ENCODE assay signal across 11 cellular contexts in the genomic region with DNA sequence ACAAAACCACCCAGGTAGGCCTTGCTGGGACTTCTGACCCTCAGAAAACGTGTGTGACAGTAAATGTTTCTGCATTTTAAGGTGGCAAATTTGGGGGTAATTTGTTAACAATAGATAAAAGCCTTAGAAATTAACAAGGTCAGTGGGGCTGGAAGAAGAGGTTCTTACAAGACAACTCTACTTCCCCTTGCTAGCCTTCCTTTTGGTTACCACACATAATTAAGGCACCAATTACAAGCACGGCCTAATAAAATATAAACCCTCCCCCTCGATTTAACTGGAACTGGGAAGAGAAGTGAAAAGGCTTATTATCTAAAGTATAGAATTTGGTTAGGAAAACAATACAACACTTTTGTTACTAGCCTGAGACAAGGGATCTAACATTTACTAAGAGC. TPM values are rescaled to one million over a fixed set of nuclear protein-coding genes. Genes with fewer than 3 reads are reported as not detected.
DNase-seq lines count a peak whose midpoint lies in the region; ATAC-seq and TF ChIP-seq lines count a peak whose summit lies in the region.
"Had no signal": no experiment of that assay in that cellular context is flagged by ENCODE, and none has a peak within 500 bp of the region (broad histone marks: within the 10 kb centered on the region; RNA-seq: fewer than 3 reads in every experiment).

No MANE protein-coding gene starts in this region.

- H3K27ac Mint-ChIP-seq in glutamatergic neuron (ENCODE audit: unreplicated experiment): peak overlapping the region; percentile 84

- ATAC-seq in DND-41 (ENCODE audit: insufficient read depth, low read depth) (peak; percentile 3; the same call in 2 of the 3 replicates), GM21576 (IDR thresholded peaks at IDR 0.05; ENCODE audit: unreplicated experiment) (peak; percentile 11), HG03159 (IDR thresholded peaks at IDR 0.05; ENCODE audit: unreplicated experiment) (no peak), GM21390 (IDR thresholded peaks at IDR 0.05; ENCODE audit: unreplicated experiment) (no peak)

- peaks cover 39% of the 10 kb centered on the region for H3K4me1 Mint-ChIP-seq in glutamatergic neuron (ENCODE audit: low read depth, unreplicated experiment)

- H4K20me1 ChIP-seq in DND-41 (ENCODE audit: insufficient read depth, low read length) (peaks cover 9% of the 10 kb centered on the region; the same call in 1 of the 2 replicates), OCI-LY1 (ENCODE audit: insufficient read depth, low read length) (no peaks in the 10 kb centered on the region)

- no peaks in the 10 kb centered on the region for H3K36me3 Mint-ChIP-seq in glutamatergic neuron (ENCODE audit: unreplicated experiment)

- H3K9me3 ChIP-seq in DND-41 (ENCODE audit: insufficient read depth, low read length, severe bottlenecking): no peaks in the 10 kb centered on the region
- peaks cover 8% of the 10 kb centered on the region for H3K9me3 ChIP-seq in OCI-LY1 (ENCODE audit: low read length)
- H3K9me3 ChIP-seq: pancreas had no signal

- H3K9me2 ChIP-seq in OCI-LY1 (ENCODE audit: low read depth, low read length): no peaks in the 10 kb centered on the region

- no peaks in the 10 kb centered on the region for H3K27me3 Mint-ChIP-seq in glutamatergic neuron (ENCODE audit: unreplicated experiment)

- peak overlapping the region; percentile 97 for H3K27ac ChIP-seq in DND-41 (ENCODE audit: low read length)
- H3K27ac ChIP-seq in OCI-LY1 (ENCODE audit: low read depth, low read length, poor library complexity, severe bottlenecking): peak overlapping the region; percentile 89
- H3K27ac ChIP-seq: pancreas had no signal

- peaks cover 86% of the 10 kb centered on the region for H3K4me1 ChIP-seq in DND-41 (ENCODE audit: insufficient read depth, low read length)
- H3K4me1 ChIP-seq in OCI-LY1 (ENCODE audit: insufficient read depth, low read length, severe bottlenecking): peaks cover 58% of the 10 kb centered on the region
- H3K4me1 ChIP-seq: pancreas had no signal

- H3K79me2 ChIP-seq in DND-41 (ENCODE audit: insufficient read depth, low read length): peaks cover 88% of the 10 kb centered on the region
- H3K79me2 ChIP-seq in OCI-LY1 (ENCODE audit: insufficient read depth, low read length): peaks cover 83% of the 10 kb centered on the region

- peak overlapping the region; percentile 25 for H3K4me3 Mint-ChIP-seq in glutamatergic neuron (ENCODE audit: unreplicated experiment)

- TF ChIP-seq CTCF in DND-41 (IDR thresholded peaks at IDR 0.05; ENCODE audit: borderline replicate concordance, extremely low read depth, low read length, poor library complexity, severe bottlenecking): no peak
- TF ChIP-seq CTCF in OCI-LY1 (IDR thresholded peaks at IDR 0.05; ENCODE audit: low read length): no peak
- no peak for TF ChIP-seq CTCF in glutamatergic neuron (IDR thresholded peaks at IDR 0.05; ENCODE audit: partially characterized antibody, unreplicated experiment)

- H3K4me3 ChIP-seq in DND-41 (ENCODE audit: low read depth in 1 of 2, low read length in 2 of 2) (peak overlapping the region in 1 of 2 experiments; percentile 39; a peak in 2 of 4 replicates), OCI-LY1 (ENCODE audit: low read depth, low read length, poor library complexity, severe bottlenecking) (peak overlapping the region; percentile 3)
- H3K4me3 ChIP-seq: pancreas had no signal

- no peaks in the 10 kb centered on the region for H3K9me3 Mint-ChIP-seq in glutamatergic neuron (ENCODE audit: unreplicated experiment)

- no peaks in the 10 kb centered on the region for H3K27me3 ChIP-seq in DND-41 (ENCODE audit: insufficient read depth, low read length, poor library complexity)
- no peaks in the 10 kb centered on the region for H3K27me3 ChIP-seq in OCI-LY1 (ENCODE audit: insufficient read depth, low read length)
- H3K27me3 ChIP-seq: pancreas had no signal

- DNase-seq in DND-41 (no peak), glutamatergic neuron (no peak), GM03348 (ENCODE audit: low spot score) (no peak), mesenteric fat pad (ENCODE audit: low spot score) (no peak)
- DNase-seq: amygdala, islet precursor cell, pancreas had no signal

- H2AFZ ChIP-seq in DND-41 (ENCODE audit: low read depth, low read length) (no peak overlapping the region), OCI-LY1 (ENCODE audit: low read length) (no peak overlapping the region)

- H3K9ac ChIP-seq in DND-41 (ENCODE audit: low read depth, low read length) (peak overlapping the region; percentile 68), OCI-LY1 (ENCODE audit: low read length) (peak overlapping the region; percentile 47)

- H3K36me3 ChIP-seq in DND-41 (ENCODE audit: insufficient read depth, low read length) (peaks cover 4% of the 10 kb centered on the region; the same call in 1 of the 2 replicates), OCI-LY1 (ENCODE audit: insufficient read depth, low read length) (peaks cover 20% of the 10 kb centered on the region; the same call in 1 of the 2 replicates)
- H3K36me3 ChIP-seq: pancreas had no signal

- no peaks in the 10 kb centered on the region; the same call in 1 of the 2 replicates for H3F3A ChIP-seq in OCI-LY1 (ENCODE audit: insufficient read depth, low read length)

- H3K4me2 ChIP-seq in DND-41 (ENCODE audit: insufficient read depth, low read length): peak overlapping the region; percentile 52
- H3K4me2 ChIP-seq in OCI-LY1 (ENCODE audit: low read length): peak overlapping the region; percentile 45

RNA-seq across cellular contexts. Expression of a gene that starts 38.9 kb away (rescaled TPM):
- total RNA-seq in glutamatergic neuron (ENCODE audit: unreplicated experiment) (97.2 TPM), mesenteric fat pad (392 TPM)

Comparison
In these comparisons a context has a peak if more than half of its experiments do, and no peak if none do; other contexts are left out.
1. ATAC-seq: peak in DND-41 (single experiment) and GM21576 (single experiment); none in HG03159 (single experiment) and GM21390 (single experiment).